20 cellular contexts compared by ENCODE assay signal in the genomic region with DNA sequence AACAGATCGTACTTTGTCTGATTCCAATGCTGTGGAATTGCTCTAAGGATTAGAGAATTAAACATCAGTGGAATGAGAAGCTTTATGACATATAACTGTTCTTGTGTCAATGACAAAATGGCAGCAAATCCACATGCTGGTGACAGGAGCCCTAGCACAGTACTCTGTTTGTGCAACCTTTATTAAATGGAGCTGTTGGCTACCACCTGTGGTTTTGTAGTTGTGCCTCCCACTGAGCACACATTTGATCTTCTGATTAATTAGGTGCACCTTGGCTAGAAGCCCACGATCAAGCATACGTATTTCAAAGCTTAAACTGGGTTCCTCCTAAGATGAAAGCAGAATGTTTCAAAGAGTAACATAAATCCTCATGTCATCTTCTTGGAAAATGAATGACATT.
DNase-seq lines count a peak whose midpoint lies in the region; ATAC-seq and TF ChIP-seq lines count a peak whose summit lies in the region.
"Had no signal": no experiment of that assay in that cellular context is flagged by ENCODE, and none has a peak within 500 bp of the region (broad histone marks: within the 10 kb centered on the region; RNA-seq: fewer than 3 reads in every experiment).

No MANE protein-coding gene starts in this region.

- H3K4me3 Mint-ChIP-seq in neural progenitor cell = no peak overlapping the region
- H3K4me3 Mint-ChIP-seq: activated CD8-positive, alpha-beta memory T cell treated with anti-CD3 and anti-CD28 coated beads, Interleukin-2, amount 10 ng/mL, durations not matched to agents 7 days and 5 days; activated naive CD8-positive, alpha-beta T cell; naive thymus-derived CD4-positive, alpha-beta T cell; stimulated activated memory B cell treated with anti-CD40 and anti-IgM and Interleukin-4, amounts not matched to agents 10 μg/mL and 1 μg/mL and 100 μg/mL, for 72 hours had no signal

- peaks cover 6% of the 10 kb centered on the region for H3K27me3 Mint-ChIP-seq in neural progenitor cell (ENCODE audit: insufficient read depth, low read depth)
- H3K27me3 Mint-ChIP-seq: activated CD8-positive, alpha-beta memory T cell treated with anti-CD3 and anti-CD28 coated beads, Interleukin-2, amount 10 ng/mL, durations not matched to agents 7 days and 5 days; activated naive CD8-positive, alpha-beta T cell; naive thymus-derived CD4-positive, alpha-beta T cell; stimulated activated memory B cell treated with anti-CD40 and anti-IgM and Interleukin-4, amounts not matched to agents 10 μg/mL and 1 μg/mL and 100 μg/mL, for 72 hours had no signal

- H3K4me1 Mint-ChIP-seq in neural progenitor cell = peaks cover 46% of the 10 kb centered on the region
- H3K4me1 Mint-ChIP-seq: activated CD8-positive, alpha-beta memory T cell treated with anti-CD3 and anti-CD28 coated beads, Interleukin-2, amount 10 ng/mL, durations not matched to agents 7 days and 5 days; naive thymus-derived CD4-positive, alpha-beta T cell; stimulated activated memory B cell treated with anti-CD40 and anti-IgM and Interleukin-4, amounts not matched to agents 10 μg/mL and 1 μg/mL and 100 μg/mL, for 72 hours had no signal

- H2AFZ ChIP-seq in neural progenitor cell (replicated peaks) = no peak overlapping the region

- H3K9ac ChIP-seq in neural progenitor cell = no peak overlapping the region

- H3K36me3 ChIP-seq in neural progenitor cell = no peaks in the 10 kb centered on the region
- H3K36me3 ChIP-seq: BE2C, HAP-1, left ventricle myocardium inferior, suprapubic skin had no signal

- H3F3A ChIP-seq in neural progenitor cell (ENCODE audit: low read depth) = no peaks in the 10 kb centered on the region

- peaks cover 4% of the 10 kb centered on the region for H3K9me3 Mint-ChIP-seq in neural progenitor cell
- H3K9me3 Mint-ChIP-seq: stimulated activated memory B cell treated with anti-CD40 and anti-IgM and Interleukin-4, amounts not matched to agents 10 μg/mL and 1 μg/mL and 100 μg/mL, for 72 hours had no signal

- peak overlapping the region; percentile 57 for H3K27ac Mint-ChIP-seq in neural progenitor cell
- H3K27ac Mint-ChIP-seq: activated CD8-positive, alpha-beta memory T cell treated with anti-CD3 and anti-CD28 coated beads, Interleukin-2, amount 10 ng/mL, durations not matched to agents 7 days and 5 days; activated naive CD8-positive, alpha-beta T cell; naive thymus-derived CD4-positive, alpha-beta T cell; stimulated activated memory B cell treated with anti-CD40 and anti-IgM and Interleukin-4, amounts not matched to agents 10 μg/mL and 1 μg/mL and 100 μg/mL, for 72 hours had no signal

- ATAC-seq in HG03095 (IDR thresholded peaks at IDR 0.05; ENCODE audit: unreplicated experiment) = no peak
- ATAC-seq: activated CD8-positive, alpha-beta memory T cell treated with anti-CD3 and anti-CD28 coated beads, Interleukin-2, amount 10 ng/mL, durations not matched to agents 7 days and 5 days; naive thymus-derived CD4-positive, alpha-beta T cell; stimulated activated memory B cell treated with anti-CD40 and anti-IgM and Interleukin-4, amounts not matched to agents 10 μg/mL and 1 μg/mL and 100 μg/mL, for 72 hours had no signal

- TF ChIP-seq CTCF in neural progenitor cell (IDR thresholded peaks at IDR 0.05) = no peak

- H3K4me2 ChIP-seq in neural progenitor cell = no peak overlapping the region

- no peak overlapping the region for H3K27ac ChIP-seq in neural progenitor cell
- H3K27ac ChIP-seq: left ventricle myocardium inferior, suprapubic skin, VCaP had no signal

- H3K4me3 ChIP-seq in neural progenitor cell = no peak overlapping the region
- H3K4me3 ChIP-seq: HAP-1, left ventricle myocardium inferior, suprapubic skin had no signal

- H3K27me3 ChIP-seq in neural progenitor cell = no peaks in the 10 kb centered on the region
- H3K27me3 ChIP-seq: BE2C, suprapubic skin had no signal

- DNase-seq in NCI-H2171 treated with DMSO at 0.1 percent for 48 hours (lab: John Stamatoyannopoulos, UW) = peak; percentile 1
- no peak for DNase-seq in NCI-H2171 (lab: John Stamatoyannopoulos, UW)
- peak; percentile 72 for DNase-seq in NCI-H1417 treated with DMSO at 0.1 percent for 48 hours (lab: John Stamatoyannopoulos, UW)
- peak; percentile 93 for DNase-seq in NCI-H510A treated with DMSO at 0.1 percent for 48 hours (lab: John Stamatoyannopoulos, UW)
- no peak for DNase-seq in neural progenitor cell (ENCODE audit: low spot score)
- no peak for DNase-seq in stimulated activated CD4-positive, alpha-beta T cell treated with anti-CD3 and anti-CD28 coated beads, Interleukin-1b, Interleukin-23, amount 100 ng/mL, for 48 hours
- no peak for DNase-seq in OCI-M1 (lab: John Stamatoyannopoulos, UW)
- DNase-seq: activated CD4-positive, alpha-beta T cell treated with anti-CD3 and anti-CD28 coated beads, Interleukin-2, amount 50 U/mL, for 1 hour; activated CD8-positive, alpha-beta memory T cell treated with anti-CD3 and anti-CD28 coated beads, Interleukin-2, amount 10 ng/mL, durations not matched to agents 7 days and 5 days; BE2C; left ventricle myocardium inferior; naive thymus-derived CD4-positive, alpha-beta T cell; NCI-H1436 treated with DMSO at 0.1 percent for 48 hours; stimulated activated CD4-positive, alpha-beta T cell treated with anti-CD3 and anti-CD28 coated beads, Interleukin-2, amount 100 ng/mL, for 48 hours had no signal

- H3K36me3 Mint-ChIP-seq in neural progenitor cell = peaks cover 1% of the 10 kb centered on the region
- H3K36me3 Mint-ChIP-seq: activated CD8-positive, alpha-beta memory T cell treated with anti-CD3 and anti-CD28 coated beads, Interleukin-2, amount 10 ng/mL, durations not matched to agents 7 days and 5 days; activated naive CD8-positive, alpha-beta T cell; naive thymus-derived CD4-positive, alpha-beta T cell; stimulated activated memory B cell treated with anti-CD40 and anti-IgM and Interleukin-4, amounts not matched to agents 10 μg/mL and 1 μg/mL and 100 μg/mL, for 72 hours had no signal

- no peaks in the 10 kb centered on the region for H3K9me3 ChIP-seq in neural progenitor cell (ENCODE audit: low read depth)
- H3K9me3 ChIP-seq: BE2C, HAP-1, left ventricle myocardium inferior, suprapubic skin had no signal

- no peaks in the 10 kb centered on the region for H3K4me1 ChIP-seq in neural progenitor cell
- H3K4me1 ChIP-seq: BE2C, HAP-1, suprapubic skin had no signal

- no peaks in the 10 kb centered on the region for H4K20me1 ChIP-seq in neural progenitor cell (ENCODE audit: low read depth)

- no peaks in the 10 kb centered on the region for H3K79me2 ChIP-seq in neural progenitor cell (ENCODE audit: low read depth)

Comparison
In these comparisons a context has a peak if more than half of its experiments do, and no peak if none do; other contexts are left out.
1. DNase-seq: peak in NCI-H2171 treated with DMSO at 0.1 percent for 48 hours (single experiment), NCI-H1417 treated with DMSO at 0.1 percent for 48 hours (single experiment) and NCI-H510A treated with DMSO at 0.1 percent for 48 hours (single experiment); none in NCI-H2171 (single experiment), neural progenitor cell (single experiment), stimulated activated CD4-positive, alpha-beta T cell treated with anti-CD3 and anti-CD28 coated beads, Interleukin-1b, Interleukin-23, amount 100 ng/mL, for 48 hours (single experiment) and OCI-M1 (single experiment).